In the genomic region with DNA sequence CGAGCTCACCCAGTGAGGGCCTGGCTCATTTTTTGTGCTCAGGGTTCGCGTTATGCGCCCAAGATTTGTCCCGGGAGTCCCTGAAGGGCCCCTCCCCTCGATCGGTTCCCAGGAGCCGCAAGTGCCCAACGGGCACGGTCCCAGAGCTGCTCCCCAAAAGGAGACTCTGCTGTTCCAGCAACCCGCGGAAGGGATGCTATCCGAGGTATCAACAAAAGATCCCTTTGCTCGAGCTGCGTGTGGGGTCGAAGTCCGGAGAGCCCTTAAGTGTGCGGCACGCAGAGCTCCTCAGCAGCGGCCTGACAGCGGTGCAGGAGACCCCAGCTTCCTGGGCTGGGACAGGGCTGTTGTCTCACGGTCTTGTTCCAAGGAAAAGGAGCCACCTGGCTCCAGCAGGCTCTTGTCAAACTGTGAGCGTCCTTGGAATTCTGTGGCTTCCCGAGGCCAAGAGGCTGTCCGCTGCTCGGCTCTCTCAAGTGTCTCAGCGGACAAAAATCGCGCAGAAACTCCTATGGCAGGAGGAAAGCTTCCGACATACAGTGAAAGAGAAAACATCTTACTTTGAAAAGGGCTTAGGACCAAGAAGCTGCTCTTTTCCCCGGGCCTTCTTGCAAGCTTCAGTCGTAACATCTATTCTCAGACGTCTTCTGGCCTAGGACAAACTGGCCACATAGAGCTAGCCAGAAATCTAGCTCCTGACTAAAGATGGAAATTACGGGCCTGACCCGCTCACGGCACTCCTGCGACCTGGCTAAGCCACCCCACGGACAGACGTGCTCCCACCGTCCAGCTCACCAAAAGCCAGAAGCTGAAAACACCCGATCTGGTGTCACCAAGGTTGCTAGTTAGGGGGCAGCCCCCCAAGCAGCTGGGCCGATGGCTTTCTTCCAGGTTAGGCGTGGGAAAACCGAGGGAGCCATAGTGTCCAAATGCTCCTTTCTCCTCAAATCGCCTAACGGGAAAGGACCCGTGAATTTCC, we compare ENCODE assay signal across 17 cellular contexts. TPM values are rescaled to one million over a fixed set of nuclear protein-coding genes. Genes with fewer than 3 reads are reported as not detected.
DNase-seq lines count a peak whose midpoint lies in the region; ATAC-seq, FAIRE-seq and TF ChIP-seq lines count a peak whose summit lies in the region.
"Had no signal": no experiment of that assay in that cellular context is flagged by ENCODE, and none has a peak within 500 bp of the region (broad histone marks: within the 10 kb centered on the region; RNA-seq: fewer than 3 reads in every experiment).

No MANE protein-coding gene starts in this region.

- peaks cover 63 to 87% of the 10 kb centered on the region in 2 donors for H3K27me3 ChIP-seq in right atrium auricular region
- H3K27me3 ChIP-seq in mesendoderm (ENCODE audit: insufficient read depth, low read length, poor library complexity): peaks cover 79% of the 10 kb centered on the region
- peaks cover 6% of the 10 kb centered on the region for H3K27me3 ChIP-seq in CD8-positive, alpha-beta T cell (ENCODE audit: insufficient read depth, low read length)

- H2BK15ac ChIP-seq in mesendoderm (replicated peaks; ENCODE audit: low read depth): no peak overlapping the region

- H3K4me3 ChIP-seq in right atrium auricular region (peak overlapping the region in 1 of 2 donors; percentile 17), mesendoderm (ENCODE audit: low read length) (peak overlapping the region; percentile 4)
- no peak overlapping the region for H3K4me3 ChIP-seq in CD8-positive, alpha-beta T cell (ENCODE audit: low read depth, low read length)

- no peaks in the 10 kb centered on the region for H3K79me1 ChIP-seq in mesendoderm (ENCODE audit: low read length)

- H3K4me1 Mint-ChIP-seq in activated naive CD8-positive, alpha-beta T cell treated with anti-CD3 and anti-CD28 coated beads for 36 hours: peaks cover 37% of the 10 kb centered on the region
- H3K4me1 Mint-ChIP-seq in CD8-positive, alpha-beta T cell (ENCODE audit: low read depth): peaks cover 37% of the 10 kb centered on the region
- H3K4me1 Mint-ChIP-seq in effector memory CD8-positive, alpha-beta T cell (ENCODE audit: low read depth in 2 of 2): peaks cover 18 to 20% of the 10 kb centered on the region in 2 donors

- peak overlapping the region; percentile 51 for H3K4me2 ChIP-seq in mesendoderm (ENCODE audit: low read length)

- POLR2A ChIA-PET in CD8-positive, alpha-beta T cell (lab: Charles Lee): no interaction called here

- no peak overlapping the region for H3K27ac ChIP-seq in right atrium auricular region
- no peak overlapping the region for H3K27ac ChIP-seq in mesendoderm (ENCODE audit: low read depth, low read length)
- H3K27ac ChIP-seq in CD8-positive, alpha-beta T cell (ENCODE audit: low read depth, low read length): no peak overlapping the region
- H3K27ac ChIP-seq: epithelial cell of prostate had no signal

- peak overlapping the region; percentile 29 for H3K27ac Mint-ChIP-seq in activated naive CD8-positive, alpha-beta T cell treated with anti-CD3 and anti-CD28 coated beads for 36 hours
- H3K27ac Mint-ChIP-seq in CD8-positive, alpha-beta T cell: no peak overlapping the region
- no peak overlapping the region for H3K27ac Mint-ChIP-seq in effector memory CD8-positive, alpha-beta T cell
- H3K27ac Mint-ChIP-seq: CD4-positive, alpha-beta T cell; memory B cell had no signal

- H3K23ac ChIP-seq in mesendoderm (ENCODE audit: low read length): no peak overlapping the region

- H3K4ac ChIP-seq in mesendoderm (ENCODE audit: low read depth, low read length): no peak overlapping the region

- no peak overlapping the region for H2AK5ac ChIP-seq in mesendoderm (ENCODE audit: low read length)

- H3K18ac ChIP-seq in mesendoderm (ENCODE audit: low read length): no peak overlapping the region

- H4K8ac ChIP-seq in mesendoderm (ENCODE audit: low read depth, low read length): no peak overlapping the region

- H3K27me3 Mint-ChIP-seq in activated naive CD8-positive, alpha-beta T cell treated with anti-CD3 and anti-CD28 coated beads for 36 hours: peaks cover 98% of the 10 kb centered on the region
- H3K27me3 Mint-ChIP-seq in CD8-positive, alpha-beta T cell (ENCODE audit: low read depth): peaks cover 66% of the 10 kb centered on the region
- peaks cover 83 to 95% of the 10 kb centered on the region in 2 donors for H3K27me3 Mint-ChIP-seq in effector memory CD8-positive, alpha-beta T cell

- H3K4me1 ChIP-seq in right atrium auricular region: peaks cover 0 to 67% of the 10 kb centered on the region in 2 donors
- peaks cover 3% of the 10 kb centered on the region for H3K4me1 ChIP-seq in mesendoderm (ENCODE audit: control insufficient read depth, low read depth, low read length)
- H3K4me1 ChIP-seq in CD8-positive, alpha-beta T cell (ENCODE audit: insufficient read depth, low read length): peaks cover 11% of the 10 kb centered on the region

- H3K9ac ChIP-seq in mesendoderm (ENCODE audit: low read length): peak overlapping the region; percentile 51

- peak; percentile 47 for DNase-seq in right atrium auricular region (ENCODE audit: low spot score)
- no peak for DNase-seq in Right ventricle myocardium superior
- no peak for DNase-seq in activated naive CD8-positive, alpha-beta T cell treated with anti-CD3 and anti-CD28 coated beads for 36 hours
- peak; percentile 60 for DNase-seq in mesendoderm
- DNase-seq in CD8-positive, alpha-beta T cell: no peak
- DNase-seq in NAMALWA (ENCODE audit: low spot score): no peak
- no peak for DNase-seq in urothelium cell line (ENCODE audit: low spot score)
- DNase-seq in effector memory CD8-positive, alpha-beta T cell: no peak
- DNase-seq: activated CD4-positive, CD25-positive, alpha-beta regulatory T cell treated with anti-CD3 and anti-CD28 coated beads, Interleukin-2, amount 50 U/mL, for 72 hours; CD4-positive, alpha-beta T cell; central memory CD4-positive, alpha-beta T cell; Karpas-422; stimulated activated CD4-positive, alpha-beta T cell treated with anti-CD3 and anti-CD28 coated beads, Interleukin-2, amount 100 ng/mL, for 48 hours; stimulated activated naive CD4-positive, alpha-beta T cell had no signal

- H3K56ac ChIP-seq in mesendoderm (ENCODE audit: low read length): peak overlapping the region; percentile 80

- H3K9me3 Mint-ChIP-seq in activated naive CD8-positive, alpha-beta T cell treated with anti-CD3 and anti-CD28 coated beads for 36 hours: no peaks in the 10 kb centered on the region
- no peaks in the 10 kb centered on the region for H3K9me3 Mint-ChIP-seq in CD8-positive, alpha-beta T cell
- no peaks in the 10 kb centered on the region for H3K9me3 Mint-ChIP-seq in effector memory CD8-positive, alpha-beta T cell
- H3K9me3 Mint-ChIP-seq: CD4-positive, alpha-beta T cell; memory B cell had no signal

- H3K36me3 ChIP-seq in right atrium auricular region (no peaks in the 10 kb centered on the region), mesendoderm (ENCODE audit: control insufficient read depth, insufficient read depth, low read length) (no peaks in the 10 kb centered on the region)
- no peaks in the 10 kb centered on the region for H3K36me3 ChIP-seq in CD8-positive, alpha-beta T cell (ENCODE audit: insufficient read depth, low read length)

- no peak overlapping the region for H4K5ac ChIP-seq in mesendoderm (ENCODE audit: low read length)

- no peak overlapping the region for H3K4me3 Mint-ChIP-seq in activated naive CD8-positive, alpha-beta T cell treated with anti-CD3 and anti-CD28 coated beads for 36 hours
- H3K4me3 Mint-ChIP-seq in CD8-positive, alpha-beta T cell: no peak overlapping the region
- H3K4me3 Mint-ChIP-seq in effector memory CD8-positive, alpha-beta T cell: no peak overlapping the region
- H3K4me3 Mint-ChIP-seq: CD4-positive, alpha-beta T cell; memory B cell had no signal

- H3K9me3 ChIP-seq in right atrium auricular region: no peaks in the 10 kb centered on the region
- no peaks in the 10 kb centered on the region for H3K9me3 ChIP-seq in CD8-positive, alpha-beta T cell (ENCODE audit: low read length)

- no peak overlapping the region for H2BK120ac ChIP-seq in mesendoderm (ENCODE audit: low read depth, low read length)

- CTCF ChIA-PET in CD8-positive, alpha-beta T cell (lab: Charles Lee): interaction anchor here (0.7 kb wide), 1 partner anchor 20 kb away, joined by 3 read pairs; no protein-coding TSS in a partner anchor

- intact Hi-C loops in Right ventricle myocardium superior (cut with DNase I): no loop called here
- intact Hi-C loops in CD8-positive, alpha-beta T cell (cut with DNase I, micrococcal nuclease): no loop called here

- no peak for FAIRE-seq in urothelium cell line (lab: Jason Lieb, UNC)

- H3K79me2 ChIP-seq in mesendoderm (ENCODE audit: control insufficient read depth, insufficient read depth, low read length): no peaks in the 10 kb centered on the region

- H2BK5ac ChIP-seq in mesendoderm (ENCODE audit: low read length): no peak overlapping the region

- no peak for TF ChIP-seq CTCF in right atrium auricular region (IDR thresholded peaks at IDR 0.05)
- no peak for TF ChIP-seq CTCF in CD8-positive, alpha-beta T cell (IDR thresholded peaks at IDR 0.05)

- no peak for ATAC-seq in Right ventricle myocardium superior (ENCODE audit: poor library complexity)
- ATAC-seq in CD8-positive, alpha-beta T cell: no peak
- no peak for ATAC-seq in effector memory CD8-positive, alpha-beta T cell (replicated peaks)

- peaks cover 2% of the 10 kb centered on the region for H3K36me3 Mint-ChIP-seq in activated naive CD8-positive, alpha-beta T cell treated with anti-CD3 and anti-CD28 coated beads for 36 hours
- H3K36me3 Mint-ChIP-seq in CD8-positive, alpha-beta T cell: no peaks in the 10 kb centered on the region
- no peaks in the 10 kb centered on the region for H3K36me3 Mint-ChIP-seq in effector memory CD8-positive, alpha-beta T cell (ENCODE audit: insufficient read depth)
- H3K36me3 Mint-ChIP-seq: memory B cell had no signal

- no CpG with 5 or more reads among the region's 47 CpGs for WGBS in mesendoderm (ENCODE audit: extremely low coverage, insufficient coverage, low lambda C conversion rate)

RNA-seq across cellular contexts. Expression of gene FOXB2, which starts 2.6 kb away (rescaled TPM):
- total RNA-seq in right atrium auricular region (not detected), Right ventricle myocardium superior (not detected)
- total RNA-seq in activated naive CD8-positive, alpha-beta T cell treated with anti-CD3 and anti-CD28 coated beads for 36 hours: not detected
- 0.06 TPM for polyA plus RNA-seq in mesendoderm (2013, experiment 1 of 2)
- 0.04 TPM for polyA plus RNA-seq in mesendoderm (2013, experiment 2 of 2)
- total RNA-seq in CD8-positive, alpha-beta T cell: not detected
- total RNA-seq: CD4-positive, alpha-beta T cell; pulmonary artery endothelial cell had no signal

Comparison
In these comparisons a context has a peak if more than half of its experiments do, and no peak if none do; other contexts are left out.
1. DNase-seq: peak in right atrium auricular region (single experiment) and mesendoderm (single experiment); none in Right ventricle myocardium superior (single experiment), activated naive CD8-positive, alpha-beta T cell treated with anti-CD3 and anti-CD28 coated beads for 36 hours (single experiment), CD8-positive, alpha-beta T cell (0 of 7), NAMALWA (single experiment), urothelium cell line (single experiment) and effector memory CD8-positive, alpha-beta T cell (0 of 3).